19 cellular contexts compared by ENCODE assay signal in the genomic region with DNA sequence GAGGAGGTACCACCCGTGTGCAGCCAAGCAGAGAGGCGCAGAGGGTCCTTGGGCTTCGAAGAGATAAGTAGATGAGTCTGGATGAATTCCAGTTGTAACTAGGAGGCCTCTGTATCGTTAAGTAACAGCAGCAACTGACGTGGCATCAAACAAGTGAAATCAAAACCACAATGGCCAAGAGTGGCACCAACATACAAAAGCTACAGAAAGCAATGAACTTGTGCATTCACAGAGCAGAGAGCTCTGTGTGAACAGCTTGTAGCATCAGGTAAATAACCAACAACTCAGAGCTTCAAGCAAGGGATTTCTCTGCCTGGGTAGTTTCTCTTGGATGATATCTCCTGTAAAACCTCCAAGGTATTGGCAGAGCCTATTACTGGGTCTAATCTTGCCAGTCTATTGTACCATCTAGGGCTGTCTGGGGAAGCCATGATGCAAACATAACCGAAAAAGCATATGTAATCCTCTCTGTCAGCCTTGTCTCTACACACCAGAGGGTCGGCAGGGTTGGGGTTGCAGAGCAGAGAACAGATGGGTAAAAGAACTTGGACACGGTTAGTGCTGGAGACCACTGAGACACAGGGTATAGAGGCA.
"Had no signal": no experiment of that assay in that cellular context is flagged by ENCODE, and none has a peak within 500 bp of the region (broad histone marks: within the 10 kb centered on the region; RNA-seq: fewer than 3 reads in every experiment).

No MANE protein-coding gene starts in this region.

- H3K27me3 ChIP-seq: MG63 had no signal

- ATAC-seq: Panc1, PC-3, T-cell had no signal

- H3K4me1 Mint-ChIP-seq: T-cell had no signal

- H3K36me3 ChIP-seq: MG63 had no signal

- H3K9me3 ChIP-seq: MG63, SK-N-SH had no signal

- H3K27ac Mint-ChIP-seq: T-cell had no signal

- H3K4me3 ChIP-seq: MG63 had no signal

- H3K36me3 Mint-ChIP-seq: T-cell had no signal

- H3K9me3 Mint-ChIP-seq: T-cell had no signal

- H3K27ac ChIP-seq: RWPE1 had no signal

- DNase-seq: Karpas-422; KG1; MG63; NCI-H1092 treated with DMSO at 0.1 percent for 48 hours; NCI-H1436; NCI-H187; NCI-H2029; NCI-H2081 treated with DMSO at 0.1 percent for 48 hours; NCI-H2227 treated with DMSO at 0.1 percent for 48 hours; NCI-H524; NCI-H526 treated with DMSO at 0.1 percent for 48 hours; NCI-H748 treated with DMSO at 0.1 percent for 48 hours; NK-92 treated with Interleukin-12 subunit alpha and Interleukin-12 subunit beta, amount 100 ng/mL, for 24 hours; PC-3; SW 1271; T-cell had no signal

- H3K4me3 Mint-ChIP-seq: T-cell had no signal
